In the genomic region with DNA sequence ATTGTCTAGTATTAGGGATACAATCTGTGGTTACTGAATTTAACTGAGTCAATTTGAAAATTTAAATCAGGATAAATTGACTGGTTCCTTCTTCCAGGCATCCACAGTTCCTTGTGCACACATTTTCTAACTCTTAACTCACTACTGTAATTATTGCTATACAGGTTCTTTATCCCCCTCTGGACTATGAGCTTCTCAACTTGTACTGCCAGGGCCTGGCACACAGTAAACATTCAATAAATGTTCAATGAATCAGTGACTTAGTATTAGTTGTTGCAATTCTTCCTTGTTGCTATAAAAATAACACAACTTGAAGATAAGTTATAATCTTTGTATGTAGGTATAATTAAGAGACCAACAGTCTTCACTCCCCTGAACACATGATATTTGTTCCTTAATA, we compare ENCODE assay signal across 20 cellular contexts.
DNase-seq lines count a peak whose midpoint lies in the region; ATAC-seq, FAIRE-seq and TF ChIP-seq lines count a peak whose summit lies in the region.
"Had no signal": no experiment of that assay in that cellular context is flagged by ENCODE, and none has a peak within 500 bp of the region (broad histone marks: within the 10 kb centered on the region; RNA-seq: fewer than 3 reads in every experiment).

No MANE protein-coding gene starts in this region.

- ATAC-seq in heart right ventricle (no peak), mucosa of descending colon (peak; percentile 85), GM19397 (IDR thresholded peaks at IDR 0.05; ENCODE audit: unreplicated experiment) (no peak)
- ATAC-seq: A549; CD8-positive, alpha-beta T cell had no signal

- intact Hi-C loops in heart right ventricle (cut with DNase I) (loop anchor here in 3 of 10 donors (10.0 kb wide), 2 partner anchors 53 to 73 kb away; partner anchors contain the start of gene SSH2 (in 2 of the 3)), mucosa of descending colon (cut with DNase I, micrococcal nuclease) (no loop called here)

- no peak for DNase-seq in cardiac muscle cell (ENCODE audit: low read depth in 1 of 2, low spot score in 1 of 2)
- DNase-seq in heart right ventricle, result no peak
- no peak for DNase-seq in mucosa of descending colon
- DNase-seq in small intestine, result peak; percentile 51
- no peak for DNase-seq in NCI-H1105 treated with DMSO at 0.1 percent for 48 hours (lab: John Stamatoyannopoulos, UW)
- DNase-seq: AML-193; Caco-2; Calu3; CD4-positive, alpha-beta T cell; CD8-positive, alpha-beta T cell; DMS79 treated with DMSO at 0.1 percent for 48 hours; GF-D8 had no signal

- TF ChIP-seq CTCF in cardiac muscle cell (IDR thresholded peaks at IDR 0.05; ENCODE audit: low read depth, low read length) (no peak), heart right ventricle (IDR thresholded peaks at IDR 0.05) (no peak), mucosa of descending colon (IDR thresholded peaks at IDR 0.05) (no peak)

- H3K9me3 ChIP-seq in cardiac muscle cell (ENCODE audit: low read depth), result no peaks in the 10 kb centered on the region
- H3K9me3 ChIP-seq in heart right ventricle, result no peaks in the 10 kb centered on the region
- no peaks in the 10 kb centered on the region for H3K9me3 ChIP-seq in mucosa of descending colon
- H3K9me3 ChIP-seq in small intestine (ENCODE audit: control insufficient read depth, low read depth), result no peaks in the 10 kb centered on the region
- H3K9me3 ChIP-seq: A549, Caco-2 had no signal

- H3K4me1 ChIP-seq in cardiac muscle cell (ENCODE audit: low read depth) (peaks cover 20% of the 10 kb centered on the region), heart right ventricle (peaks cover 0 to 14% (median 0%) of the 10 kb centered on the region in 9 donors), mucosa of descending colon (ENCODE audit: low read depth) (peaks cover 9% of the 10 kb centered on the region), small intestine (ENCODE audit: control insufficient read depth in 2 of 2, insufficient read depth in 1 of 2, low read depth in 1 of 2, low read length in 1 of 2) (peaks cover 0 to 8% of the 10 kb centered on the region in 2 donors)
- H3K4me1 ChIP-seq: A549, Caco-2 had no signal

- no peak for FAIRE-seq in small intestine (lab: Jason Lieb, UNC)
- FAIRE-seq: A549, D721Med, G401.6, GM12891 had no signal

- H3K27ac ChIP-seq in cardiac muscle cell (peak overlapping the region; percentile 2), heart right ventricle (no peak overlapping the region), small intestine (ENCODE audit: low read depth in 1 of 2, low read length in 1 of 2) (no peak overlapping the region)
- H3K27ac ChIP-seq: 22Rv1; A549; BLaER1 treated with 17β-estradiol and CSF1 and Interleukin-3, amounts not matched to agents 10 nM and 100 nM; C4-2B had no signal

- no peaks in the 10 kb centered on the region for H3K36me3 ChIP-seq in cardiac muscle cell
- H3K36me3 ChIP-seq in heart right ventricle, result no peaks in the 10 kb centered on the region
- no peaks in the 10 kb centered on the region for H3K36me3 ChIP-seq in mucosa of descending colon (ENCODE audit: low read depth)
- H3K36me3 ChIP-seq in small intestine (ENCODE audit: control insufficient read depth in 2 of 2, insufficient read depth in 2 of 2, low read length in 2 of 2), result no peaks in the 10 kb centered on the region

- no peaks in the 10 kb centered on the region for H3K27me3 ChIP-seq in cardiac muscle cell
- H3K27me3 ChIP-seq in heart right ventricle, result no peaks in the 10 kb centered on the region
- no peaks in the 10 kb centered on the region for H3K27me3 ChIP-seq in small intestine (ENCODE audit: control insufficient read depth in 2 of 2, insufficient read depth in 2 of 2, low read length in 2 of 2)
- H3K27me3 ChIP-seq: BLaER1 treated with 17β-estradiol and CSF1 and Interleukin-3, amounts not matched to agents 10 nM and 100 nM had no signal

- H3K4me3 ChIP-seq in cardiac muscle cell, result no peak overlapping the region
- H3K4me3 ChIP-seq in heart right ventricle, result no peak overlapping the region
- no peak overlapping the region for H3K4me3 ChIP-seq in mucosa of descending colon
- H3K4me3 ChIP-seq in small intestine (ENCODE audit: low read depth in 1 of 2, low read length in 2 of 2), result no peak overlapping the region
- H3K4me3 ChIP-seq: A549; BLaER1 treated with 17β-estradiol and CSF1 and Interleukin-3, amounts not matched to agents 10 nM and 100 nM had no signal
